ENCODE assay signal across 1 cellular context in genomic region chr4:15655223-15656037, GRCh38.
TF ChIP-seq lines count a peak whose summit lies in the region.

Gene FBXL5, minus strand, starts transcription at chr4:15655357. Its CDS starts 70 bp downstream, at chr4:15655287.

TF ChIP-seq in A549, 52 proteins besides CTCF, POLR2A, EP300 and RAD21 (continued from another document):
- TF ChIP-seq USF2 (IDR thresholded peaks at IDR 0.05) (peak; percentile 70), JUN (IDR thresholded peaks at IDR 0.05) (peak; percentile 24 to 76; a peak in 3 of 5 replicates), CBX8 (IDR thresholded peaks at IDR 0.05) (no peak), HOXB13 (CRISPR knock-in tag; IDR thresholded peaks at IDR 0.05; ENCODE audit: low read depth) (peak; percentile 93), RCOR1 (IDR thresholded peaks at IDR 0.05; ENCODE audit: low read depth, low read length) (no peak), HMGXB4 (CRISPR knock-in tag; IDR thresholded peaks at IDR 0.05; ENCODE audit: borderline replicate concordance) (no peak), KDM5A (IDR thresholded peaks at IDR 0.05) (no peak), ZFP36 (IDR thresholded peaks at IDR 0.05; ENCODE audit: borderline replicate concordance, partially characterized antibody) (no peak), E2F6 (IDR thresholded peaks at IDR 0.05; ENCODE audit: borderline replicate concordance, low read depth) (peak; percentile 48; the same call in 1 of the 2 replicates), ESRRA (IDR thresholded peaks at IDR 0.05; ENCODE audit: borderline replicate concordance, low read length) (no peak), CHD2 (IDR thresholded peaks at IDR 0.05; ENCODE audit: low read length, partially characterized antibody) (no peak), HOXA7 (CRISPR knock-in tag; IDR thresholded peaks at IDR 0.05) (0 out of 2 replicates have a peak, but pooled peaks have one; percentile 56), KDM1A (IDR thresholded peaks at IDR 0.05; ENCODE audit: low read depth) (no peak), EHF (CRISPR knock-in tag; IDR thresholded peaks at IDR 0.05) (peak; percentile 90), RARB (CRISPR knock-in tag; IDR thresholded peaks at IDR 0.05) (no peak), BHLHE40 (IDR thresholded peaks at IDR 0.05; ENCODE audit: low read depth, low read length) (no peak), NFE2L2 (conservative IDR thresholded peaks at IDR 0.05; ENCODE audit: low read length) (no peak), HES2 (IDR thresholded peaks at IDR 0.05) (no peak), MAZ (IDR thresholded peaks at IDR 0.05; ENCODE audit: borderline replicate concordance, low read depth, low read length) (no peak), FOSB (CRISPR knock-in tag; IDR thresholded peaks at IDR 0.05) (0 out of 2 replicates have a peak, but pooled peaks have one; percentile 38), PBX3 (IDR thresholded peaks at IDR 0.05) (no peak), ATOH8 (CRISPR knock-in tag; IDR thresholded peaks at IDR 0.05; ENCODE audit: low read depth) (peak; percentile 82; the same call in 1 of the 2 replicates), EHMT2 (IDR thresholded peaks at IDR 0.05; ENCODE audit: low read depth) (no peak), HOXB5 (CRISPR knock-in tag; IDR thresholded peaks at IDR 0.05) (peak; percentile 91; the same call in 1 of the 2 replicates), BCL3 (IDR thresholded peaks at IDR 0.05) (0 out of 3 replicates have a peak, but pooled peaks have one; percentile 24), HDAC2 (IDR thresholded peaks at IDR 0.05) (no peak), ZNF302 (CRISPR knock-in tag; IDR thresholded peaks at IDR 0.05) (peak; percentile 51; the same call in 1 of the 2 replicates), SMC3 (IDR thresholded peaks at IDR 0.05) (no peak), MAFK (IDR thresholded peaks at IDR 0.05; ENCODE audit: partially characterized antibody) (no peak)
TF ChIP-seq in A549: peak in this region for 20.
